Comparison of ENCODE assay signal across 1 cellular context in the genomic region with DNA sequence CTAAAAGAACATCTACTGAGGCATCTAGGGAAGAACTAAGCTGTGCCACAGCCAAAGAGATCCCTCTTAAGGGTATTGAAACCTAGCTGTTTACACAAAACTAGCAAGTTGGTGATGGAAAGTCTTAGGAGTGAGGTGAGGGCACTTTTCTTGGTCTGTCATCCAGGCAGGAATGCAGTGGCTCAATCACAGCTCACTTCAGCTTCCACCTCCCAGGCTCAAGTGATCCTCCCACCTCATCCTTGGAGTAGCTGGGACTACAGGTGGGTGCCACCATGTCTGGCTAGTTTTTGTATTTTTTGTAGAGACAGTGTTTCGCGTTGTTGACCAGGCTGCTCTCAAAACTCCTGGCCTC.
TF ChIP-seq lines count a peak whose summit lies in the region.

No MANE protein-coding gene starts in this region.

TF ChIP-seq in GM12878, 131 proteins besides CTCF, POLR2A, EP300 and RAD21:
- TF ChIP-seq ZBTB33 (IDR thresholded peaks at IDR 0.05) (no peak), CBX5 (IDR thresholded peaks at IDR 0.05; ENCODE audit: low read depth) (no peak), GATAD2B (conservative IDR thresholded peaks at IDR 0.05; ENCODE audit: low read depth) (no peak), NRF1 (conservative IDR thresholded peaks at IDR 0.05; ENCODE audit: low read depth, low read length) (no peak), POU2F2 (IDR thresholded peaks at IDR 0.05; ENCODE audit: borderline replicate concordance, low read depth, low read length) (no peak), STAT3 (IDR thresholded peaks at IDR 0.05; ENCODE audit: low read depth, low read length) (no peak), SREBF2 (IDR thresholded peaks at IDR 0.05; ENCODE audit: low read length) (no peak), CHD1 (IDR thresholded peaks at IDR 0.05; ENCODE audit: low read depth, low read length) (no peak), MEF2B (IDR thresholded peaks at IDR 0.05; ENCODE audit: partially characterized antibody, poor library complexity, severe bottlenecking) (no peak), FOXK2 (IDR thresholded peaks at IDR 0.05) (no peak), HDAC2 (IDR thresholded peaks at IDR 0.05) (no peak), CEBPB (IDR thresholded peaks at IDR 0.05; ENCODE audit: borderline replicate concordance in 1 of 2, low read depth in 2 of 2, low read length in 2 of 2) (no peak)
- TF ChIP-seq, protein P1, sequence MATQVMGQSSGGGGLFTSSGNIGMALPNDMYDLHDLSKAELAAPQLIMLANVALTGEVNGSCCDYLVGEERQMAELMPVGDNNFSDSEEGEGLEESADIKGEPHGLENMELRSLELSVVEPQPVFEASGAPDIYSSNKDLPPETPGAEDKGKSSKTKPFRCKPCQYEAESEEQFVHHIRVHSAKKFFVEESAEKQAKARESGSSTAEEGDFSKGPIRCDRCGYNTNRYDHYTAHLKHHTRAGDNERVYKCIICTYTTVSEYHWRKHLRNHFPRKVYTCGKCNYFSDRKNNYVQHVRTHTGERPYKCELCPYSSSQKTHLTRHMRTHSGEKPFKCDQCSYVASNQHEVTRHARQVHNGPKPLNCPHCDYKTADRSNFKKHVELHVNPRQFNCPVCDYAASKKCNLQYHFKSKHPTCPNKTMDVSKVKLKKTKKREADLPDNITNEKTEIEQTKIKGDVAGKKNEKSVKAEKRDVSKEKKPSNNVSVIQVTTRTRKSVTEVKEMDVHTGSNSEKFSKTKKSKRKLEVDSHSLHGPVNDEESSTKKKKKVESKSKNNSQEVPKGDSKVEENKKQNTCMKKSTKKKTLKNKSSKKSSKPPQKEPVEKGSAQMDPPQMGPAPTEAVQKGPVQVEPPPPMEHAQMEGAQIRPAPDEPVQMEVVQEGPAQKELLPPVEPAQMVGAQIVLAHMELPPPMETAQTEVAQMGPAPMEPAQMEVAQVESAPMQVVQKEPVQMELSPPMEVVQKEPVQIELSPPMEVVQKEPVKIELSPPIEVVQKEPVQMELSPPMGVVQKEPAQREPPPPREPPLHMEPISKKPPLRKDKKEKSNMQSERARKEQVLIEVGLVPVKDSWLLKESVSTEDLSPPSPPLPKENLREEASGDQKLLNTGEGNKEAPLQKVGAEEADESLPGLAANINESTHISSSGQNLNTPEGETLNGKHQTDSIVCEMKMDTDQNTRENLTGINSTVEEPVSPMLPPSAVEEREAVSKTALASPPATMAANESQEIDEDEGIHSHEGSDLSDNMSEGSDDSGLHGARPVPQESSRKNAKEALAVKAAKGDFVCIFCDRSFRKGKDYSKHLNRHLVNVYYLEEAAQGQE (IDR thresholded peaks at IDR 0.05; ENCODE audit: low read depth, low read length) = no peak
